Comparison of ENCODE assay signal across 8 cellular contexts in the genomic region with DNA sequence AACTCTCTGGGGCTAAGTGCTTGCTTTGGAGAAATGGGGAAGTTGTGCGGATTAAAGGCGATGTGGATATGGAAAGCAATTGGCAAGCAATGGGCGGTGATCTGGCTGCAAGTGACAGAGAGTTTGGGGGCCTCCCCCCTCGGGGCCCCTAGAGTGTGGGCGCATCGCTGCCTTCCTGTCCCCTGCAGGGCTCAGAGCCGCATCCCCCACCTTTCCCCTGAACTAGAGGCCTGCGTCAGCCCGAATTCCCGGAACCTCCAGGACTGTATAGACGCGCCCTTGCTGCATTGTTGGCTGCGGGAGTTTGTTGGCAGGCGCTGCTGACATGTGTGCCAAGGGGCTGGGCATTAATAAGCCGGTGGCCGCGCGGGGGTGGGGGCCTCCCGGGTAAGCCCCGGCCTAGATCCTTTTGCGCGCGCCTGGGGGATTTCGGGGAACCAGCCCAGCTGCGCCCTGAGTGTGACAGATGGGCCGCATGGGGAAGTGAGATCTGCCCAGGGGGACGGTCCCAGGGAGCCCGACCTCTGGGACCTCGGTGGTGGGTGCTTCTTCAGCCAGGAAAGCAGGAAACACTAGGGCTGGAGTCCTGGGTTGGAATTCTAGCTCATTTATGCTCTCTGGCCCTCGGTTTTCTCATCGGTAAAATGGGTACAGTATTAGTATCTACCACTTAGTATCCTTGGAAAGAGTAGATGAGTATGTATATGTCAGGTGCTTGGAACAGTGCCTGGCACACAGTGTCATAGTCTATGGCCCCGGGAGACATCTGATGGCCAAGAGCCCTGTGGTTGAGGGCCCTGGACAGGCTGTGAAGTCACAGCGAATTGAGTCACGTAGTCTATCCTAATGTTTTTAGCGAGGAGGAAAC. TPM values are rescaled to one million over a fixed set of nuclear protein-coding genes. Genes with fewer than 3 reads are reported as not detected.
A peak's percentile ranks its signal among the peaks of the same experiment; 100 is the strongest.
DNase-seq lines count a peak whose midpoint lies in the region; ATAC-seq and TF ChIP-seq lines count a peak whose summit lies in the region.

No MANE protein-coding gene starts in this region.

- H3K79me2 ChIP-seq in HCT116 (ENCODE audit: insufficient read depth, low read length), result peaks cover 57% of the 10 kb centered on the region

- H2AFZ ChIP-seq in HCT116 (ENCODE audit: low read depth, low read length, poor library complexity, severe bottlenecking), result no peak overlapping the region

- peak overlapping the region; percentile 85 for H3K27ac ChIP-seq in HCT116 (ENCODE audit: low read depth, low read length)

- no peak for TF ChIP-seq RAD21 in HCT116 (IDR thresholded peaks at IDR 0.05; ENCODE audit: low read depth)

- no peak for TF ChIP-seq CTCF in HCT116 (IDR thresholded peaks at IDR 0.05 in 2 of 3, conservative IDR thresholded peaks at IDR 0.05 in 1 of 3; ENCODE audit: borderline replicate concordance in 1 of 3, insufficient read depth in 1 of 3, low read depth in 2 of 3, low read length in 2 of 3)
- TF ChIP-seq CTCF in WTC11 (IDR thresholded peaks at IDR 0.05), result no peak

- BruUV-seq in HCT116 (replicated peaks; lab: Mats Ljungman, UMichigan), result no TSS peak

- peaks cover 13% of the 10 kb centered on the region for H3K9me3 Mint-ChIP-seq in WTC11

- peaks cover 21% of the 10 kb centered on the region for H3K4me1 Mint-ChIP-seq in WTC11

- peak overlapping the region; percentile 84 to 94 for H3K4me3 ChIP-seq in HCT116 (replicated peaks in 1 of 2; ENCODE audit: low read depth in 1 of 2, low read length in 2 of 2)

- peaks cover 16 to 25% of the 10 kb centered on the region in 2 experiments for H3K4me1 ChIP-seq in HCT116 (ENCODE audit: control insufficient read depth in 1 of 2, insufficient read depth in 2 of 2, low read length in 2 of 2)

- CTCF ChIA-PET in HCT116 (lab: Charles Lee), result interaction anchor here (0.7 kb wide), 1 partner anchor 93 kb away, joined by 3 read pairs; no protein-coding TSS in a partner anchor
- CTCF ChIA-PET in WTC11 (lab: Charles Lee), result interaction anchor here (0.8 to 3.1 kb wide), 12 partner anchors 10 to 114 kb away, joined by 3 to 26 read pairs (median 6); a partner anchor contains a TSS

- intact Hi-C loops in HCT116 (cut with micrococcal nuclease), result loop anchor here (1.0 to 2.0 kb wide), 2 partner anchors 26 to 90 kb away; a partner anchor contains a TSS

- H3K9me3 ChIP-seq in HCT116 (ENCODE audit: control insufficient read depth in 1 of 2, insufficient read depth in 1 of 2, low read depth in 1 of 2, low read length in 2 of 2), result no peaks in the 10 kb centered on the region; a peak in 1 of 4 replicates

- no peaks in the 10 kb centered on the region for H4K20me1 ChIP-seq in HCT116 (ENCODE audit: insufficient read depth)

- H3K36me3 ChIP-seq in HCT116 (ENCODE audit: control insufficient read depth in 1 of 2, insufficient read depth in 2 of 2, low read length in 2 of 2), result peaks cover 0 to 7% of the 10 kb centered on the region in 2 experiments; a peak in 1 of 4 replicates

- H3K9ac ChIP-seq in HCT116 (ENCODE audit: low read length), result peak overlapping the region; percentile 90

- H3K27ac Mint-ChIP-seq in WTC11, result peak overlapping the region; percentile 6; the same call in 1 of the 2 replicates

- DNase-seq in EL, result peak; percentile 67
- no peak for DNase-seq in HCT116 (ENCODE audit: low read depth, low spot score)
- DNase-seq in NCI-H2029 treated with DMSO at 0.1 percent for 48 hours (lab: John Stamatoyannopoulos, UW), result peak; percentile 36
- DNase-seq in WTC11 (ENCODE audit: low spot score), result peak; percentile 33
- DNase-seq in cerebellar cortex (ENCODE audit: low spot score), result peak; percentile 68
- DNase-seq in kidney glomerular epithelial cell (lab: John Stamatoyannopoulos, UW), result peak; percentile 14
- peak; percentile 83 for DNase-seq in stimulated activated CD4-positive, alpha-beta T cell treated with anti-CD3 and anti-CD28 coated beads, Interleukin-15, amount 100 ng/mL, for 24 hours
- no peak for DNase-seq in SW 1271 (lab: John Stamatoyannopoulos, UW)

- no peaks in the 10 kb centered on the region for H3K27me3 ChIP-seq in HCT116 (ENCODE audit: insufficient read depth, low read length)

- no peaks in the 10 kb centered on the region for H3K27me3 Mint-ChIP-seq in WTC11 (ENCODE audit: low read depth)

- ATAC-seq in HCT116 (peak; percentile 13; the same call in 1 of the 2 replicates), WTC11 (peak; percentile 19)

- peak overlapping the region; percentile 96 for H3K4me3 Mint-ChIP-seq in WTC11

- RAD21 ChIA-PET in HCT116 (lab: Charles Lee; ENCODE audit: low non-redundant PET in 1 of 2, low total read pairs in 2 of 2, uncharacterized antibody in 2 of 2, unreplicated experiment in 2 of 2), result no interaction called here

- POLR2A ChIA-PET in HCT116 (lab: Charles Lee) (no interaction called here), WTC11 (lab: Charles Lee) (interaction anchor here (0.6 to 1.4 kb wide), 3 partner anchors 10 to 72 kb away, joined by 5 to 8 read pairs (median 6); no protein-coding TSS in a partner anchor)

- H3K4me2 ChIP-seq in HCT116 (ENCODE audit: low read length), result peak overlapping the region; percentile 93

- TF ChIP-seq POLR2A in HCT116 (IDR thresholded peaks at IDR 0.05; ENCODE audit: borderline replicate concordance, extremely low read depth, insufficient read depth, insufficient read length), result no peak

- peaks cover 17% of the 10 kb centered on the region for H3K36me3 Mint-ChIP-seq in WTC11

- no peaks in the 10 kb centered on the region for H3K9me2 ChIP-seq in HCT116 (ENCODE audit: insufficient read depth)

TF ChIP-seq in HCT116, 20 proteins besides CTCF, POLR2A, EP300 and RAD21 (continues in another document):
- TF ChIP-seq SP1 (IDR thresholded peaks at IDR 0.05; ENCODE audit: low read depth), result no peak
- TF ChIP-seq, protein P1, sequence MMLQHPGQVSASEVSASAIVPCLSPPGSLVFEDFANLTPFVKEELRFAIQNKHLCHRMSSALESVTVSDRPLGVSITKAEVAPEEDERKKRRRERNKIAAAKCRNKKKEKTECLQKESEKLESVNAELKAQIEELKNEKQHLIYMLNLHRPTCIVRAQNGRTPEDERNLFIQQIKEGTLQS (IDR thresholded peaks at IDR 0.05), result no peak
- TF ChIP-seq, protein P2, sequence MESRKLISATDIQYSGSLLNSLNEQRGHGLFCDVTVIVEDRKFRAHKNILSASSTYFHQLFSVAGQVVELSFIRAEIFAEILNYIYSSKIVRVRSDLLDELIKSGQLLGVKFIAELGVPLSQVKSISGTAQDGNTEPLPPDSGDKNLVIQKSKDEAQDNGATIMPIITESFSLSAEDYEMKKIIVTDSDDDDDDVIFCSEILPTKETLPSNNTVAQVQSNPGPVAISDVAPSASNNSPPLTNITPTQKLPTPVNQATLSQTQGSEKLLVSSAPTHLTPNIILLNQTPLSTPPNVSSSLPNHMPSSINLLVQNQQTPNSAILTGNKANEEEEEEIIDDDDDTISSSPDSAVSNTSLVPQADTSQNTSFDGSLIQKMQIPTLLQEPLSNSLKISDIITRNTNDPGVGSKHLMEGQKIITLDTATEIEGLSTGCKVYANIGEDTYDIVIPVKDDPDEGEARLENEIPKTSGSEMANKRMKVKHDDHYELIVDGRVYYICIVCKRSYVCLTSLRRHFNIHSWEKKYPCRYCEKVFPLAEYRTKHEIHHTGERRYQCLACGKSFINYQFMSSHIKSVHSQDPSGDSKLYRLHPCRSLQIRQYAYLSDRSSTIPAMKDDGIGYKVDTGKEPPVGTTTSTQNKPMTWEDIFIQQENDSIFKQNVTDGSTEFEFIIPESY (IDR thresholded peaks at IDR 0.05; ENCODE audit: extremely low read depth, insufficient replicate concordance, low read length), result no peak
- no peak for TF ChIP-seq POLR2AphosphoS5 (IDR thresholded peaks at IDR 0.05; ENCODE audit: low read depth, low read length)
- TF ChIP-seq TCF7L2 (IDR thresholded peaks at IDR 0.05; ENCODE audit: borderline replicate concordance, extremely low read depth, insufficient read depth, insufficient read length), result no peak
- TF ChIP-seq FOSL1 (IDR thresholded peaks at IDR 0.05; ENCODE audit: low read depth), result no peak
- no peak for TF ChIP-seq SIN3A (IDR thresholded peaks at IDR 0.05; ENCODE audit: low read depth)
- TF ChIP-seq EZH2phosphoT487 (IDR thresholded peaks at IDR 0.05; ENCODE audit: borderline replicate concordance), result no peak
- no peak for TF ChIP-seq EZH2 (IDR thresholded peaks at IDR 0.05)

TF ChIP-seq in WTC11, 78 proteins besides CTCF, POLR2A, EP300 and RAD21 (continues in another document):
- TF ChIP-seq, protein P3, sequence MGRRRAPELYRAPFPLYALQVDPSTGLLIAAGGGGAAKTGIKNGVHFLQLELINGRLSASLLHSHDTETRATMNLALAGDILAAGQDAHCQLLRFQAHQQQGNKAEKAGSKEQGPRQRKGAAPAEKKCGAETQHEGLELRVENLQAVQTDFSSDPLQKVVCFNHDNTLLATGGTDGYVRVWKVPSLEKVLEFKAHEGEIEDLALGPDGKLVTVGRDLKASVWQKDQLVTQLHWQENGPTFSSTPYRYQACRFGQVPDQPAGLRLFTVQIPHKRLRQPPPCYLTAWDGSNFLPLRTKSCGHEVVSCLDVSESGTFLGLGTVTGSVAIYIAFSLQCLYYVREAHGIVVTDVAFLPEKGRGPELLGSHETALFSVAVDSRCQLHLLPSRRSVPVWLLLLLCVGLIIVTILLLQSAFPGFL (CRISPR knock-in tag; IDR thresholded peaks at IDR 0.05; ENCODE audit: borderline replicate concordance), result 0 out of 2 replicates have a peak, but pooled peaks have one; percentile 17
- TF ChIP-seq TP53 (CRISPR knock-in tag; IDR thresholded peaks at IDR 0.05) (no peak), ESRRA (CRISPR knock-in tag; IDR thresholded peaks at IDR 0.05; ENCODE audit: borderline replicate concordance) (no peak), GTF2I (CRISPR knock-in tag; conservative IDR thresholded peaks at IDR 0.05) (0 out of 2 replicates have a peak, but pooled peaks have one; percentile 33), ZNF263 (CRISPR knock-in tag; IDR thresholded peaks at IDR 0.05; ENCODE audit: low read depth) (no peak)
- TF ChIP-seq, protein P4, sequence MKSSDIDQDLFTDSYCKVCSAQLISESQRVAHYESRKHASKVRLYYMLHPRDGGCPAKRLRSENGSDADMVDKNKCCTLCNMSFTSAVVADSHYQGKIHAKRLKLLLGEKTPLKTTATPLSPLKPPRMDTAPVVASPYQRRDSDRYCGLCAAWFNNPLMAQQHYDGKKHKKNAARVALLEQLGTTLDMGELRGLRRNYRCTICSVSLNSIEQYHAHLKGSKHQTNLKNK (CRISPR knock-in tag; IDR thresholded peaks at IDR 0.05), result no peak

RNA-seq across cellular contexts. Expression of a gene that starts 1.0 kb away (rescaled TPM):
- total RNA-seq in HCT116 (2021; ENCODE audit: unreplicated experiment) (31.0 TPM), WTC11 (2021) (23.8 to 27.7 TPM (median 26.7 TPM) in 3 replicates)
- 11.8 and 13.3 TPM in 2 replicates for polyA plus RNA-seq in HCT116 (2012)

RNA-seq across cellular contexts. Expression of a gene that starts 44.8 kb away (rescaled TPM):
- 0.27 TPM for total RNA-seq in HCT116 (2021; ENCODE audit: unreplicated experiment)
- polyA plus RNA-seq in HCT116 (2012), result 0.06 and 0.10 TPM in 2 replicates
- total RNA-seq in WTC11 (2021), result 0.09 to 0.18 TPM (median 0.13 TPM) in 3 replicates

Comparison
In these comparisons a context has a peak if more than half of its experiments do, and no peak if none do; other contexts are left out.
1. DNase-seq: peak in EL (single experiment), NCI-H2029 treated with DMSO at 0.1 percent for 48 hours (single experiment), WTC11 (single experiment), cerebellar cortex (single experiment), kidney glomerular epithelial cell (single experiment) and stimulated activated CD4-positive, alpha-beta T cell treated with anti-CD3 and anti-CD28 coated beads, Interleukin-15, amount 100 ng/mL, for 24 hours (single experiment); none in HCT116 (single experiment) and SW 1271 (0 of 2).